27 cellular contexts compared by ENCODE assay signal in the genomic region with DNA sequence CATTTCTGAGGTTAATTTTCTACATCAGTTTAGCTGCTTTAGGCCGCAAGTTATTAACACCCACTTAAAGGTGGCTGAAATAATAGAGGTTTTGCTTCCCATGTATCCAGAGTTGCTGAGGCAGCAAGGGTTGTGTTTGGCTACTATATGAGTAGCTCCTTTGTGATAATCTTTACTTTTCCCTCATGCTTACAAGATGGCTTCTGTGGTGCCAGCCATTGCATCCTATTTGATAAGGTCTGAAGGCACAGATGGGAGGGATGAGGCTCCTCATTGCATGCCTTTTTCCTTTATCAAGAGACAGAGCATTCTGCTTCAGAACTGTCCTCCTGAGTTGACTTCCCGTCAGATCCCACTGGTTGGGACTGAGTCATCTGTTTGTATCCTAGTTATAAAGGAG.
"Had no signal": no experiment of that assay in that cellular context is flagged by ENCODE, and none has a peak within 500 bp of the region (broad histone marks: within the 10 kb centered on the region; RNA-seq: fewer than 3 reads in every experiment).

No MANE protein-coding gene starts in this region.

- H3K4me1 ChIP-seq: suprapubic skin, testis, upper lobe of right lung, uterus, vagina had no signal

- ATAC-seq: stimulated activated effector memory CD8-positive, alpha-beta T cell treated with anti-CD3 and anti-CD28 coated beads, Interleukin-12 subunit alpha, Interleukin-12 subunit beta, amount 100 ng/mL, for 72 hours; stimulated activated memory B cell treated with anti-CD40 and anti-IgM and Interleukin-4, amounts not matched to agents 10 μg/mL and 1 μg/mL and 100 μg/mL, for 72 hours; stimulated activated naive B cell treated with anti-CD40 and anti-IgM and Interleukin-4, amounts not matched to agents 10 μg/mL and 1 μg/mL and 100 μg/mL, for 72 hours; stimulated activated naive CD8-positive, alpha-beta T cell treated with anti-CD3 and anti-CD28 coated beads, Interleukin-15, amount 100 ng/mL, for 72 hours; stimulated activated naive CD8-positive, alpha-beta T cell treated with anti-CD3 and anti-CD28 coated beads, Interleukin-15, Interleukin-2, amounts not matched to agents 100 U/mL and 50 U/mL, for 24 hours; upper lobe of right lung had no signal

- H3K9me3 ChIP-seq: stomach, suprapubic skin, testis, thoracic aorta, thyroid gland, tibial artery, tibial nerve, transverse colon, upper lobe of left lung, upper lobe of right lung, uterus, vagina had no signal

- H3K27me3 ChIP-seq: stomach, suprapubic skin, testis, thyroid gland, tibial artery, tibial nerve, transverse colon, upper lobe of left lung, upper lobe of right lung, uterus, vagina had no signal

- FAIRE-seq: urothelium cell line had no signal

- H3K36me3 ChIP-seq: stomach, suprapubic skin, thoracic aorta, thyroid gland, tibial artery, transverse colon, upper lobe of left lung, upper lobe of right lung, uterus, vagina had no signal

- H3K27ac ChIP-seq: stomach, suprapubic skin, testis, thoracic aorta, thyroid gland, tibial artery, tibial nerve, transverse colon, upper lobe of left lung, upper lobe of right lung, uterus, vagina had no signal

- H3K4me3 ChIP-seq: stomach, suprapubic skin, testis, thoracic aorta, thyroid gland, tibial artery, tibial nerve, transverse colon, upper lobe of left lung, upper lobe of right lung, uterus, vagina had no signal

- DNase-seq: stimulated activated CD4-positive, alpha-beta T cell treated with anti-CD3 and anti-CD28 coated beads, Interleukin-2, amount 100 ng/mL, for 48 hours; stimulated activated CD4-positive, alpha-beta T cell treated with anti-CD3 and anti-CD28 coated beads, Interleukin-4, amount 100 ng/mL, for 1 hour; stimulated activated CD4-positive, alpha-beta T cell treated with anti-CD3 and anti-CD28 coated beads, Interleukin-4, amount 100 ng/mL, for 24 hours; stimulated activated CD4-positive, alpha-beta T cell treated with anti-CD3 and anti-CD28 coated beads, Interleukin-4, amount 100 ng/mL, for 4 hours; stimulated activated CD8-positive, alpha-beta memory T cell treated with anti-CD3 and anti-CD28 coated beads, Interleukin-4, amount 100 ng/mL, for 48 hours; stimulated activated naive B cell treated with anti-CD40 and anti-IgM and Interleukin-4, amounts not matched to agents 10 μg/mL and 1 μg/mL and 100 μg/mL, for 72 hours; stimulated activated naive CD4-positive, alpha-beta T cell; stimulated activated naive CD4-positive, alpha-beta T cell treated with Interleukin-2 at 50 U/mL for 16 hours; stimulated activated naive CD8-positive, alpha-beta T cell treated with anti-CD3 and anti-CD28 coated beads, Interleukin-15, amount 100 ng/mL, for 72 hours; stimulated activated naive CD8-positive, alpha-beta T cell treated with anti-CD3 and anti-CD28 coated beads, Interleukin-15, Interleukin-2, amounts not matched to agents 100 U/mL and 50 U/mL, for 24 hours; stomach; substantia nigra; testis; thyroid gland; tibial artery; transverse colon; trophoblast cell; upper lobe of left lung; upper lobe of right lung; uterus had no signal
